Comparison of ENCODE assay signal across 1 cellular context in genomic region chr19:5578094-5578846, GRCh38.
TF ChIP-seq lines count a peak whose summit lies in the region.

No MANE protein-coding gene starts in this region.

TF ChIP-seq in HepG2, 621 proteins besides CTCF, POLR2A, EP300 and RAD21 (continues in another document):
- peak; percentile 41; the same call in 1 of the 2 replicates for TF ChIP-seq ZNF609 (CRISPR knock-in tag; IDR thresholded peaks at IDR 0.05; ENCODE audit: borderline replicate concordance)
- TF ChIP-seq SRSF1 (optimal IDR thresholded peaks at IDR 0.05; ENCODE audit: low read depth, low read length), result peak; percentile 75
- TF ChIP-seq ZFP91 (CRISPR knock-in tag; IDR thresholded peaks at IDR 0.05; ENCODE audit: borderline replicate concordance), result peak; percentile 69; the same call in 1 of the 2 replicates
- no peak for TF ChIP-seq LCORL (IDR thresholded peaks at IDR 0.05)
- TF ChIP-seq LCORL (CRISPR knock-in tag; IDR thresholded peaks at IDR 0.05), result peak; percentile 65
- TF ChIP-seq ZNF710 (CRISPR knock-in tag; IDR thresholded peaks at IDR 0.05; ENCODE audit: borderline replicate concordance), result 0 out of 2 replicates have a peak, but pooled peaks have one; percentile 51
- TF ChIP-seq ZFY (CRISPR knock-in tag; IDR thresholded peaks at IDR 0.05), result 0 out of 2 replicates have a peak, but pooled peaks have one; percentile 17
- TF ChIP-seq CHCHD3 (CRISPR knock-in tag; IDR thresholded peaks at IDR 0.05), result no peak
- TF ChIP-seq ZBED4 (CRISPR knock-in tag; IDR thresholded peaks at IDR 0.05; ENCODE audit: borderline replicate concordance), result peak; percentile 50; the same call in 1 of the 2 replicates
- no peak for TF ChIP-seq ZBTB40 (IDR thresholded peaks at IDR 0.05)
- no peak for TF ChIP-seq ZBTB40 (CRISPR knock-in tag; IDR thresholded peaks at IDR 0.05)
- 0 out of 2 replicates have a peak, but pooled peaks have one; percentile 36 for TF ChIP-seq ZNF607 (CRISPR knock-in tag; IDR thresholded peaks at IDR 0.05; ENCODE audit: borderline replicate concordance)
- peak; percentile 67; the same call in 1 of the 2 replicates for TF ChIP-seq KDM3A (CRISPR knock-in tag; IDR thresholded peaks at IDR 0.05; ENCODE audit: low read depth)
- 0 out of 2 replicates have a peak, but pooled peaks have one; percentile 53 for TF ChIP-seq ZNF446 (CRISPR knock-in tag; IDR thresholded peaks at IDR 0.05)
- 0 out of 2 replicates have a peak, but pooled peaks have one; percentile 21 for TF ChIP-seq ZNF263 (CRISPR knock-in tag; IDR thresholded peaks at IDR 0.05)
- no peak for TF ChIP-seq SPEN (CRISPR knock-in tag; IDR thresholded peaks at IDR 0.05; ENCODE audit: low read depth)
- TF ChIP-seq ARID3A (IDR thresholded peaks at IDR 0.05; ENCODE audit: low read depth, low read length), result no peak
- peak; percentile 86 for TF ChIP-seq ZNF501 (CRISPR knock-in tag; IDR thresholded peaks at IDR 0.05)
- 0 out of 2 replicates have a peak, but pooled peaks have one; percentile 4 for TF ChIP-seq FOXA3 (CRISPR knock-in tag; IDR thresholded peaks at IDR 0.05)
- TF ChIP-seq AGO1 (IDR thresholded peaks at IDR 0.05; ENCODE audit: low read depth, low read length, poor library complexity, severe bottlenecking), result peak; percentile 59
- no peak for TF ChIP-seq ZNF232 (CRISPR knock-in tag; IDR thresholded peaks at IDR 0.05; ENCODE audit: borderline replicate concordance)
- TF ChIP-seq ZNF691 (CRISPR knock-in tag; IDR thresholded peaks at IDR 0.05; ENCODE audit: borderline replicate concordance, low read depth), result no peak
- peak; percentile 90 for TF ChIP-seq HINFP (CRISPR knock-in tag; IDR thresholded peaks at IDR 0.05; ENCODE audit: low read depth)
- TF ChIP-seq ZNF747 (CRISPR knock-in tag; IDR thresholded peaks at IDR 0.05; ENCODE audit: borderline replicate concordance), result no peak
- TF ChIP-seq TARDBP (CRISPR knock-in tag; IDR thresholded peaks at IDR 0.05), result peak; percentile 62
